8 cellular contexts compared by ENCODE assay signal in the genomic region with DNA sequence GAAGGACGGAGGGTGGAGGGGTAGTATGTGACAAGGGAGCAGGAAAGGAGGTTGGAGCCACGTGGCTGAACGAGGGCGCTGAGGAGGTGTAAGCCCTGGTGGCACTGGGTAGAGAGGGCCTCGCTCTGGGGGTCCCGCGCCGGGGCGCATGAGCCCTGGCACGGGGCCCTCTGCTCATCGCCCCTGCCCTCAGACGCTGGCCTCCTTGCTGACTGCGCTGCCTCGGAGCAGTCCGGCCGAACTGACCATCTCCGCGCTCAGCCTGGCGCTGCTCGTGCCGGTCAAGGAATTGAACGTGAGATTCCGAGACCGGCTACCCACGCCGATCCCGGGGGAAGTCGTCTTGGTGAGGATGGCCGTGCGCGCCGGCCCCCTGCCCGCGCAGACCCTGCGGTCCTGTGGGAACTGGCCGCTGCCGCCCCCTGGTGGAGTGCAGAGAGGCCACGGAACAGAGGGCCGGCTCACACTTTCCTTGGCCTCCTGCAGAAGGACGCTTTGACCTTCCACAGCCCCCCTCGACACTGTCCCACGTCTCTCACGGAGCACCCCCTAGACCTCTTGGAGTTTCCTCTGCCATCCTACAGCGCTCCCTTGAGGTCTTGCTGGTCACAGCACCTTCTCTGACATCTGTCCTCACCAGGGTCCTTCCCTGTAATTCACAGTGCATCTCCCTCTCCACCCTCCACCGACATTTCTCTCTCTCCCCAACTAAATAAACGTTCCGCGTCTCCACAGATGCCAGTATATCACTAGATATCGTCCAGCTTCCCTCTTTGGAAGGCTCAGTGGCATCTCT.
DNase-seq lines count a peak whose midpoint lies in the region; ATAC-seq lines count a peak whose summit lies in the region.

No MANE protein-coding gene starts in this region.

- DNase-seq in GF-D8 (lab: John Stamatoyannopoulos, UW) (peak; percentile 2), SW480 (ENCODE audit: low spot score) (peak; percentile 38), astrocyte of the hippocampus (ENCODE audit: low read depth, low spot score) (peak; percentile 73)

- no peak overlapping the region for H3K27ac ChIP-seq in skin epidermis

- H3K4me3 ChIP-seq in iPS-11a (ENCODE audit: low read depth, low read length) (peak overlapping the region; percentile 24), skin epidermis (peak overlapping the region; percentile 2 to 23 (median 13))

- ATAC-seq in HG03432 (IDR thresholded peaks at IDR 0.05; ENCODE audit: unreplicated experiment) (peak; percentile 68), GM19324 (IDR thresholded peaks at IDR 0.05; ENCODE audit: low FRiP score, unreplicated experiment) (no peak), GM18873 (IDR thresholded peaks at IDR 0.05; ENCODE audit: low FRiP score, unreplicated experiment) (no peak)

Comparison
In these comparisons a context has a peak if more than half of its experiments do, and no peak if none do; other contexts are left out.
1. DNase-seq: peak in every context shown above with its lines; median percentile 73 in astrocyte of the hippocampus; 38 in SW480; 2 in GF-D8.